Comparison of ENCODE assay signal across 25 cellular contexts in genomic region chr7:113907617-113908016, GRCh38. TPM values are rescaled to one million over a fixed set of nuclear protein-coding genes. Genes with fewer than 3 reads are reported as not detected.
DNase-seq lines count a peak whose midpoint lies in the region; ATAC-seq, FAIRE-seq and TF ChIP-seq lines count a peak whose summit lies in the region.
"Had no signal": no experiment of that assay in that cellular context is flagged by ENCODE, and none has a peak within 500 bp of the region (broad histone marks: within the 10 kb centered on the region; RNA-seq: fewer than 3 reads in every experiment).

No MANE protein-coding gene starts in this region.

- H2AFZ ChIP-seq in HepG2 (ENCODE audit: low read length) = no peak overlapping the region
- H2AFZ ChIP-seq: GM23338 had no signal

- intact Hi-C loops in HepG2 (cut with micrococcal nuclease; ENCODE audit: unreplicated experiment) = no loop called here
- intact Hi-C loops in right lobe of liver (cut with DNase I) = no loop called here
- intact Hi-C loops in gastrocnemius medialis (cut with DNase I; ENCODE audit: low total_unique reads) = no loop called here

- H4K20me1 ChIP-seq in HepG2 (ENCODE audit: insufficient read depth, low read length) = no peaks in the 10 kb centered on the region
- H4K20me1 ChIP-seq: BLaER1 treated with 17β-estradiol and CSF1 and Interleukin-3, amounts not matched to agents 10 nM and 100 nM had no signal

- CTCF ChIA-PET in HepG2 (lab: Yijun Ruan, JAX; ENCODE audit: low intra/inter-chr PET ratio, low total read pairs) = no interaction called here

- H3K4me3 ChIP-seq in HepG2 (replicated peaks in 1 of 3; ENCODE audit: insufficient read depth in 1 of 3, low read depth in 2 of 3, low read length in 3 of 3) (no peak overlapping the region), right lobe of liver (no peak overlapping the region), gastrocnemius medialis (peak overlapping the region in 2 of 4 donors; percentile 15 to 19)
- H3K4me3 ChIP-seq: BLaER1 treated with 17β-estradiol and CSF1 and Interleukin-3, amounts not matched to agents 10 nM and 100 nM; GM23338 had no signal

- H3K36me3 ChIP-seq in HepG2 (replicated peaks in 1 of 2; ENCODE audit: control insufficient read depth in 1 of 2, insufficient read depth in 2 of 2, low read length in 2 of 2) = no peaks in the 10 kb centered on the region
- H3K36me3 ChIP-seq in right lobe of liver = no peaks in the 10 kb centered on the region
- no peaks in the 10 kb centered on the region for H3K36me3 ChIP-seq in gastrocnemius medialis
- H3K36me3 ChIP-seq: BE2C; BLaER1 treated with 17β-estradiol and CSF1 and Interleukin-3, amounts not matched to agents 10 nM and 100 nM had no signal

- TF ChIP-seq CTCF in HepG2 (CRISPR knock-in tag; IDR thresholded peaks at IDR 0.05) (no peak), right lobe of liver (IDR thresholded peaks at IDR 0.05) (no peak), gastrocnemius medialis (IDR thresholded peaks at IDR 0.05 in 4 of 5, conservative IDR thresholded peaks at IDR 0.05 in 1 of 5) (no peak)

- H3K9me3 ChIP-seq in HepG2 (ENCODE audit: low read length) = no peaks in the 10 kb centered on the region
- H3K9me3 ChIP-seq in right lobe of liver = no peaks in the 10 kb centered on the region
- H3K9me3 ChIP-seq in gastrocnemius medialis = no peaks in the 10 kb centered on the region
- H3K9me3 ChIP-seq: BE2C; BLaER1 treated with 17β-estradiol and CSF1 and Interleukin-3, amounts not matched to agents 10 nM and 100 nM had no signal

- POLR2A ChIA-PET in HepG2 (lab: Yijun Ruan, JAX) = no interaction called here

- H3K4me1 ChIP-seq in HepG2 (ENCODE audit: insufficient read depth, low read length) (no peaks in the 10 kb centered on the region), right lobe of liver (no peaks in the 10 kb centered on the region), gastrocnemius medialis (peaks cover 71 to 75% of the 10 kb centered on the region in 2 donors)
- H3K4me1 ChIP-seq: BE2C; BLaER1 treated with 17β-estradiol and CSF1 and Interleukin-3, amounts not matched to agents 10 nM and 100 nM had no signal

- H3K27me3 ChIP-seq in HepG2 (ENCODE audit: control insufficient read depth in 1 of 2, insufficient read depth in 2 of 2, low read length in 2 of 2) = no peaks in the 10 kb centered on the region
- no peaks in the 10 kb centered on the region for H3K27me3 ChIP-seq in right lobe of liver
- H3K27me3 ChIP-seq in gastrocnemius medialis = no peaks in the 10 kb centered on the region
- H3K27me3 ChIP-seq: BE2C; BLaER1 treated with 17β-estradiol and CSF1 and Interleukin-3, amounts not matched to agents 10 nM and 100 nM had no signal

- DNase-seq in HepG2 (ENCODE audit: low spot score) (no peak), right lobe of liver (no peak), RPMI8226 (peak; percentile 12), gastrocnemius medialis (no peak), inferior parietal cortex (ENCODE audit: extremely low spot score) (no peak), left lobe of liver (ENCODE audit: low spot score) (no peak)
- DNase-seq: ACHN; AML-193; BE2C; CD4-positive, alpha-beta T cell; CD8-positive, alpha-beta memory T cell; DMS 273 treated with DMSO at 0.1 percent for 48 hours; DMS79; EL; GF-D8; H9 had no signal

- no peak for TF ChIP-seq RAD21 in HepG2 (CRISPR knock-in tag; IDR thresholded peaks at IDR 0.05)

- FAIRE-seq in HepG2 (lab: Jason Lieb, UNC) = no peak
- FAIRE-seq: D721Med, GM12891, GM18507 had no signal

- BruUV-seq in HepG2 (replicated peaks; lab: Mats Ljungman, UMichigan) = no TSS peak

- 0% methylated on average over 3 of the region's 3 CpGs for WGBS in HepG2 (ENCODE audit: low lambda C conversion rate)
- WGBS in right lobe of liver (ENCODE audit: insufficient coverage, low coverage, low lambda C conversion rate, missing lambda C conversion rate) = 54% methylated on average over 3 of the region's 3 CpGs

- H3K27ac ChIP-seq in HepG2 (ENCODE audit: extremely low read length, insufficient read depth, low read length) (no peak overlapping the region), right lobe of liver (no peak overlapping the region), gastrocnemius medialis (peak overlapping the region; percentile 45 to 90 (median 88))
- H3K27ac ChIP-seq: 22Rv1; BLaER1 treated with 17β-estradiol and CSF1 and Interleukin-3, amounts not matched to agents 10 nM and 100 nM had no signal

- TF ChIP-seq POLR2A in HepG2 (IDR thresholded peaks at IDR 0.05; ENCODE audit: insufficient read depth in 1 of 2, low read depth in 2 of 2, low read length in 2 of 2) = no peak
- no peak for TF ChIP-seq POLR2A in right lobe of liver (IDR thresholded peaks at IDR 0.05)
- TF ChIP-seq POLR2A in gastrocnemius medialis (IDR thresholded peaks at IDR 0.05) = no peak

- H3K4me2 ChIP-seq in HepG2 (ENCODE audit: low read depth, low read length) = no peak overlapping the region
- H3K4me2 ChIP-seq: BLaER1 treated with 17β-estradiol and CSF1 and Interleukin-3, amounts not matched to agents 10 nM and 100 nM; GM23338 had no signal

- H3K9ac ChIP-seq in HepG2 (ENCODE audit: insufficient read depth, low read depth, low read length) = no peak overlapping the region
- H3K9ac ChIP-seq: BLaER1 treated with 17β-estradiol and CSF1 and Interleukin-3, amounts not matched to agents 10 nM and 100 nM had no signal

- H3K79me2 ChIP-seq in HepG2 (ENCODE audit: insufficient read depth, low read length) = no peaks in the 10 kb centered on the region

- TF ChIP-seq EP300 in HepG2 (IDR thresholded peaks at IDR 0.05; ENCODE audit: low read depth in 2 of 2, low read length in 2 of 2) (no peak), HepG2 (CRISPR knock-in tag; IDR thresholded peaks at IDR 0.05; ENCODE audit: borderline replicate concordance) (no peak)

- ATAC-seq in HepG2 (no peak), right lobe of liver (no peak), gastrocnemius medialis (no peak), left lobe of liver (no peak)
- ATAC-seq: GM23338, HCT116 had no signal

- in situ Hi-C loops in HepG2 (cut with HindIII; ENCODE audit: extremely low pct_ligation_motif_present, low pct_unique_long_range_greater_than_20kb) = no loop called here
- in situ Hi-C loops in gastrocnemius medialis (cut with MboI; ENCODE audit: low sequenced_read_pairs in 4 of 4) = loop anchor here in 1 of 4 donors (25.0 kb wide), 1 partner anchor 505 kb away; the partner anchor contains the start of gene FOXP2

RNA-seq across cellular contexts. Expression of gene PPP1R3A, which starts 11.2 kb away (rescaled TPM):
- total RNA-seq in HepG2 (2016; rRNA removed; fragmentation: Illumina TruSeq; extraction: Trizol) (not detected in 2 replicates), right lobe of liver (under 1 TPM in 1 of 6 experiments, not detected in 5; 0.06 TPM), gastrocnemius medialis (10 to 100 TPM; 21.6 to 57.6 (median 47.4) TPM), left lobe of liver (not detected)
- total RNA-seq in HepG2 (2016; cell fraction: cytosol; rRNA removed; fragmentation: Illumina TruSeq; extraction: Trizol; ENCODE audit: low read depth) = not detected in 2 replicates
- not detected in 2 replicates for total RNA-seq in HepG2 (2016; cell fraction: insoluble cytoplasmic fraction; rRNA removed; fragmentation: Illumina TruSeq; extraction: Trizol)
- total RNA-seq in HepG2 (2016; cell fraction: membrane; rRNA removed; fragmentation: Illumina TruSeq; extraction: Trizol) = not detected in 2 replicates
- not detected in 2 replicates for total RNA-seq in HepG2 (2016; cell fraction: nucleus; rRNA removed; fragmentation: Illumina TruSeq; extraction: Trizol)
- not detected in 2 replicates for polyA plus RNA-seq in HepG2 (2011; rRNA removed)
- polyA plus RNA-seq in HepG2 (2011; cell fraction: cytosol; rRNA removed) = not detected in 2 replicates
- not detected in 2 replicates for polyA plus RNA-seq in HepG2 (2011; cell fraction: nucleus; rRNA removed)
- not detected in 2 replicates for polyA plus RNA-seq in HepG2 (2012)
- not detected in 2 replicates for polyA plus RNA-seq in HepG2 (2016; cell fraction: cytosol; fragmentation: Illumina TruSeq; extraction: Trizol; ENCODE audit: low read depth)
- polyA plus RNA-seq in HepG2 (2016; cell fraction: insoluble cytoplasmic fraction; fragmentation: Illumina TruSeq; extraction: Trizol; ENCODE audit: low read depth) = not detected in 2 replicates
- polyA plus RNA-seq in HepG2 (2016; cell fraction: membrane; fragmentation: Illumina TruSeq; extraction: Trizol; ENCODE audit: low read depth) = not detected in 2 replicates
- not detected in 2 replicates for polyA plus RNA-seq in HepG2 (2016; cell fraction: nucleus; fragmentation: Illumina TruSeq; extraction: Trizol; ENCODE audit: insufficient read depth, low read depth)
- not detected in 2 replicates for polyA minus RNA-seq in HepG2 (2011; rRNA and poly(A)+ RNA removed; ENCODE audit: low replicate concordance)
- not detected in 2 replicates for polyA minus RNA-seq in HepG2 (2011; cell fraction: cytosol; rRNA and poly(A)+ RNA removed)
- polyA minus RNA-seq in HepG2 (2011; cell fraction: nucleus; rRNA and poly(A)+ RNA removed) = 0.25 and 0.26 TPM in 2 replicates
- total RNA-seq: CD4-positive, alpha-beta T cell; CD8-positive, alpha-beta memory T cell; H4; H9 had no signal
- polyA plus RNA-seq: CD14-positive monocyte; CD8-positive, alpha-beta memory T cell; GM23338 had no signal

Comparison
In these comparisons a context has a peak if more than half of its experiments do, and no peak if none do; other contexts are left out.
1. H3K27ac ChIP-seq: peak in gastrocnemius medialis (4 of 4); none in HepG2 (single experiment) and right lobe of liver (0 of 3).
2. RNA of gene PPP1R3A, which starts 11.2 kb away (total RNA-seq): 21.6 to 57.6 TPM in gastrocnemius medialis; 0.06 TPM in right lobe of liver, not detected in HepG2 and not detected in left lobe of liver (single experiment); every median in the first group is over 10 times any median in the second.